10 cellular contexts compared by ENCODE assay signal in the genomic region with DNA sequence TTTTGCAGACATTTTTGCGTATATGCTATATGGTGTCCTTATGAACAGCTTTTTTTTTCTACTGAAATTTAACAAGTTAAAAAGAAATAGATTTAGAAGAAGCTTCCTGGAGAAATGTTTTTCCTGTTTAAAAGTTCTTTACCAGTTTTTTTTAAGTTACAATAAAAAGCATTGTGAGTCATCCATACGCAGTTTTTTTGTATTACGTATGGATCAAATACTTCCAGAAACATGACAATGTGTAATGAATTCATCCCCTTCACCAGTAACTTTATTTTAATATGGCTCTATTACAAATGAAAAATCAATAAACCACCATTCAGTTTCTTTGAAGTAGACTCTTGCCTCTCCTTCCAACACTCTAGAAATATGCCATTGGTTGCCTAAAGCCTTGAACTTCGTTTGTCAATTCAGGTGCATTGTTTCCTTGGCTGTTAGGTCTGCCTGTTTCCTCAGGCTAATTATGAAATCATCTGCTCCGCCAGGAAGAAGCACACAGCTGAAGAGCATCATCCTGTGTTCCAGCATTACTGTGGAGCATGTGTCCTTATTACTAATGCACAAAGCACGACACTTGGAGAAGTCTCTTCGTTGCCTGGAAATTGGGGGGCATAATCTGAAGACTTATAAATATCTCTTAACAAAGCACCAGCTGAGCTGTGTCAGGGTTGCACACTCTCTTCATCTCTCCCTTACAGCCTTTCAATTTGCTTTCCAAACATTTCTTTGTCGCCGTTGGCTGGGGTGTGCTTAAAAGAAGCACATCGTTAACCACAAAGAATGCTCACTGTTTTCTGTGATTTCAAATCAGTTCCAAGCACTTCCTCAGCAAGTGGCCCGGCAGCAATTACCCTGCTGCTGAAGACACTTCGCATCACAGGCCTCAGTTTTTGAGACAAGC. TPM values are rescaled to one million over a fixed set of nuclear protein-coding genes. Genes with fewer than 3 reads are reported as not detected.
A peak's percentile ranks its signal among the peaks of the same experiment; 100 is the strongest.
DNase-seq lines count a peak whose midpoint lies in the region; ATAC-seq and TF ChIP-seq lines count a peak whose summit lies in the region.
"Had no signal": no experiment of that assay in that cellular context is flagged by ENCODE, and none has a peak within 500 bp of the region (broad histone marks: within the 10 kb centered on the region; RNA-seq: fewer than 3 reads in every experiment).

No MANE protein-coding gene starts in this region.

- WGBS in tibial nerve, 2 donors, result 36 to 40% methylated on average over 12 of the region's 12 CpGs

- TF ChIP-seq POLR2A in tibial nerve (IDR thresholded peaks at IDR 0.05), result no peak

- no peak for TF ChIP-seq CTCF in tibial nerve (IDR thresholded peaks at IDR 0.05)

- ATAC-seq in left colon, result no peak
- no peak for ATAC-seq in GM18502 (IDR thresholded peaks at IDR 0.05; ENCODE audit: poor library complexity, unreplicated experiment)

- peaks cover 0 to 7% (median 0%) of the 10 kb centered on the region in 4 donors for H3K4me1 ChIP-seq in tibial nerve

- peak overlapping the region; percentile 24 to 80 (median 44) for H3K27ac ChIP-seq in tibial nerve

- intact Hi-C loops in left colon (cut with DNase I, micrococcal nuclease), result no loop called here

- peak in 1 of 2 donors; percentile 22 for TF ChIP-seq EP300 in tibial nerve (IDR thresholded peaks at IDR 0.05)

- H3K27me3 ChIP-seq in MG63, result no peaks in the 10 kb centered on the region
- H3K27me3 ChIP-seq in tibial nerve, result no peaks in the 10 kb centered on the region

- H3K4me3 ChIP-seq in MG63, result no peak overlapping the region
- H3K4me3 ChIP-seq in tibial nerve, result no peak overlapping the region

- DNase-seq in MG63 (peak; percentile 40), dedifferentiated amniotic fluid mesenchymal stem cell (ENCODE audit: extremely low spot score) (peak; percentile 57), left colon (peak; percentile 9 to 37), tibial nerve (ENCODE audit: low spot score in 2 of 2) (no peak), NCI-H510A (lab: John Stamatoyannopoulos, UW) (no peak), NCI-H524 treated with DMSO at 0.1 percent for 48 hours (lab: John Stamatoyannopoulos, UW) (no peak)
- DNase-seq: activated CD4-positive, CD25-positive, alpha-beta regulatory T cell; midbrain; NCI-H2029 treated with DMSO at 0.1 percent for 48 hours had no signal

- no peaks in the 10 kb centered on the region for H3K9me3 ChIP-seq in MG63
- H3K9me3 ChIP-seq in tibial nerve, result peaks cover 0 to 20% (median 7%) of the 10 kb centered on the region in 4 donors

- H3K36me3 ChIP-seq in MG63 (no peaks in the 10 kb centered on the region), tibial nerve (no peaks in the 10 kb centered on the region)

RNA-seq across cellular contexts. Expression of gene MOXD1, which starts 9.6 kb away (rescaled TPM):
- 1.9 and 2.9 TPM in 2 replicates for total RNA-seq in MG63 (2014; rRNA removed; shearing (Covaris generic); ENCODE audit: low replicate concordance)
- total RNA-seq in left colon, result 1 to 10 TPM in 1 of 2 donors, under 1 TPM in 1; 0.79 to 4.2 TPM
- 10 to 100 TPM in 1 of 4 donors, 1 to 10 TPM in 3; 4.6 to 13.3 (median 6.6) TPM for total RNA-seq in tibial nerve

Comparison
In these comparisons a context has a peak if more than half of its experiments do, and no peak if none do; other contexts are left out.
1. DNase-seq: peak in MG63 (single experiment), dedifferentiated amniotic fluid mesenchymal stem cell (single experiment) and left colon (2 of 2); none in tibial nerve (0 of 2), NCI-H510A (single experiment) and NCI-H524 treated with DMSO at 0.1 percent for 48 hours (single experiment).